In the genomic region with DNA sequence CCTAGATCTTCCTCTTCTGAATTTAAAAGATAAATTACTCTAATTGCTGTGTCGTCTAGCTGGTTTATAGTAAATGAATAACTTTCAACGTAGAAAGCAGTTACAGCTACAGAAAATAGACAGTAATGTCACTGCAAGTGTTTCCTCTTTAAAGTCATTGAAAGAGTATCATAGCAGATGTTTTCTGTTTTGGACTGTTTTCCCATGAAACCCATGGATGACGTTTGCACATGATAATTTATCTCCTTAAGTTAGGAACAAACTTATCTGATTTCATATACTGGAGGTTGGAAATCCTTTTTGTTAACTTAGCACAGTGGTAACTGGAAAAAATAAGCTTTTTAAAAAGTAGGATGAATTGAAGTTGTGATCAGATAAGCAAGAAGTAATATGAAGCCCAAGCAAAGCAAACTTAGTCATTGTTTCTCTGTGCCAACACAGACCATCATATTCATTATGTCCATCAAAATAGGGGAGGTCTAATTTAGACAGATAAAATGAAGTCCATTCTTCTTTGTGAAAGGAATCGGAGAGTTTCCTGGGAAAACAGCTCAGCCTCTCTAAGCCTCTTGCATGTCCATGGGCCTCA, we compare ENCODE assay signal across 1 cellular context.
TF ChIP-seq lines count a peak whose summit lies in the region.

No MANE protein-coding gene starts in this region.

TF ChIP-seq in SK-N-SH, 30 proteins besides CTCF, POLR2A, EP300 and RAD21 (continued from another document):
- peak; percentile 70; the same call in 1 of the 2 replicates for TF ChIP-seq NFIC (IDR thresholded peaks at IDR 0.05; ENCODE audit: borderline replicate concordance)
- peak; percentile 8; the same call in 1 of the 2 replicates for TF ChIP-seq FOSL2 (IDR thresholded peaks at IDR 0.05; ENCODE audit: borderline replicate concordance, low read depth)
- TF ChIP-seq POLR2AphosphoS5 (IDR thresholded peaks at IDR 0.05; ENCODE audit: low read depth, low read length), result no peak
- TF ChIP-seq TCF12 (IDR thresholded peaks at IDR 0.05), result peak; percentile 74
